9 cellular contexts compared by ENCODE assay signal in the genomic region with DNA sequence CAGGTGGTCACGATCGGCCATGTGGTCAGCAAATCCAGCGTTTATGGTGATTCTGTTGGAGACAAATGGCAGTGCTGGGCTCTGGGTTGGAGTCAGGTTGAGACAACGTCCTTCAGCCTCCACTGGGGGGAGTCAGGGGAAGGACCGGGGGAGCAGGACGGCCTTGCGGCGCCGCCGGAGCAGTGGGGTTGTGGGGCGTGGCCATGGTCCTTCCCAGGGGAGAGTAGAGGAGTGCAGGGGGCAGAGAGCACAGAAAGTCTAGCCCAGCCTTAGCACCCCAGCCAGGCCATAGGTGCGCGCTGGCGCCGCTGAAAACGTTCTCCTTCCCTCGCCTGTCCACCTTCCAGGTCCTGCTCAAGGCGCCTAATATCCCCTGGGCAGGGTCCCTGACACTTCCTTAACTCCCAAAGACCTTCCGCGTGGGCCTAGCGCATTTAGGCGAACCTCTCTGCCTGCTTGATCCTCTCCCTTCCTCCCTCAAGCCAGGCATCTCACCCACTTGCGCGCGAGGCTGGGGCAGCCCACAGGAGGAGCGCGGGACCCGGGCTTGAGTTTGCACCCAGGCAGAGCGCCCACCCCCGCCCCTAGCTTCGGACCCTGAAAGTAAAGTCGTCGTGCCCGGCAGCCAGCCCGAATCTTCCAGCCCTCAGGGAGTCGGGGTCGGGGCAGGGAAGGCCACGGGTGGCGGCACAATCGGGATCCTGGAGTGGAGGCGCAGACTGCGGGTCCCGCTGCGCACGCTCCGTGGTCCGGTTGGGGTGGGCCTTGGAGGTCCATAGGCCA. TPM values are rescaled to one million over a fixed set of nuclear protein-coding genes. Genes with fewer than 3 reads are reported as not detected.
A peak's percentile ranks its signal among the peaks of the same experiment; 100 is the strongest.
DNase-seq lines count a peak whose midpoint lies in the region; ATAC-seq and TF ChIP-seq lines count a peak whose summit lies in the region.
"Had no signal": no experiment of that assay in that cellular context is flagged by ENCODE, and none has a peak within 500 bp of the region (broad histone marks: within the 10 kb centered on the region; RNA-seq: fewer than 3 reads in every experiment).

No MANE protein-coding gene starts in this region.

- no peak overlapping the region for H3K27ac Mint-ChIP-seq in CD4-positive, alpha-beta T cell
- no peak overlapping the region for H3K27ac Mint-ChIP-seq in immature natural killer cell

- H3K9me3 Mint-ChIP-seq in CD4-positive, alpha-beta T cell = no peaks in the 10 kb centered on the region
- peaks cover 0 to 2% (median 0%) of the 10 kb centered on the region in 6 donors for H3K9me3 Mint-ChIP-seq in immature natural killer cell

- no peak for TF ChIP-seq CTCF in CD4-positive, alpha-beta T cell (IDR thresholded peaks at IDR 0.05)
- peak; percentile 22 for TF ChIP-seq CTCF in astrocyte of the spinal cord (IDR thresholded peaks at IDR 0.05; ENCODE audit: low read depth, low read length)

- CTCF ChIA-PET in CD4-positive, alpha-beta T cell (lab: Charles Lee) = no interaction called here

- peaks cover 49% of the 10 kb centered on the region for H3K27me3 Mint-ChIP-seq in CD4-positive, alpha-beta T cell
- peaks cover 2 to 15% (median 13%) of the 10 kb centered on the region in 3 donors for H3K27me3 Mint-ChIP-seq in immature natural killer cell (ENCODE audit: low read depth in 3 of 3)

- H3K4me1 Mint-ChIP-seq in CD4-positive, alpha-beta T cell (ENCODE audit: low read depth) = peaks cover 4% of the 10 kb centered on the region
- peaks cover 0 to 3% of the 10 kb centered on the region in 2 donors for H3K4me1 Mint-ChIP-seq in immature natural killer cell

- H3K4me3 ChIP-seq in astrocyte of the spinal cord (ENCODE audit: low read depth, low read length) = no peak overlapping the region

- POLR2A ChIA-PET in CD4-positive, alpha-beta T cell (lab: Charles Lee) = no interaction called here

- peak overlapping the region; percentile 30 for H3K4me3 Mint-ChIP-seq in CD4-positive, alpha-beta T cell
- peak overlapping the region in 1 of 5 donors; percentile 12 for H3K4me3 Mint-ChIP-seq in immature natural killer cell

- H3K27me3 ChIP-seq in CD4-positive, alpha-beta T cell (ENCODE audit: control insufficient read depth, insufficient read depth, low read length) = peaks cover 59% of the 10 kb centered on the region

- no peak for ATAC-seq in CD4-positive, alpha-beta T cell (ENCODE audit: poor library complexity)

- H3K36me3 Mint-ChIP-seq in CD4-positive, alpha-beta T cell (ENCODE audit: low read depth) = no peaks in the 10 kb centered on the region
- no peaks in the 10 kb centered on the region for H3K36me3 Mint-ChIP-seq in immature natural killer cell

- peaks cover under 1% of the 10 kb centered on the region for H3K9me3 ChIP-seq in CD4-positive, alpha-beta T cell (ENCODE audit: control insufficient read depth, low read length)

- in situ Hi-C loops in astrocyte of the spinal cord (cut with HindIII; ENCODE audit: low sequenced_read_pairs) = no loop called here

- H3K27ac ChIP-seq in CD4-positive, alpha-beta T cell (ENCODE audit: low read depth, low read length) = no peak overlapping the region
- H3K27ac ChIP-seq: esophagus squamous epithelium had no signal

- intact Hi-C loops in CD4-positive, alpha-beta T cell (cut with DNase I, micrococcal nuclease) = loop anchor here (5.0 kb wide), 3 partner anchors 58 to 572 kb away; no protein-coding TSS in a partner anchor

- peak in 1 of 10 experiments; percentile 3 for DNase-seq in CD4-positive, alpha-beta T cell
- DNase-seq in HuH-7.5 (ENCODE audit: low spot score) (peak; percentile 67), astrocyte of the spinal cord (ENCODE audit: low read depth, low spot score) (no peak), lung microvascular endothelial cell (ENCODE audit: low read depth in 2 of 2) (peak; percentile 26 to 41), pons (ENCODE audit: low spot score) (no peak), immature natural killer cell (no peak), middle frontal gyrus (ENCODE audit: extremely low spot score, low spot score) (no peak), GM03348 (ENCODE audit: low spot score) (no peak)
- DNase-seq: esophagus squamous epithelium had no signal

RNA-seq across cellular contexts. Expression of gene KIF26A, which starts 3.1 kb away (rescaled TPM):
- total RNA-seq in CD4-positive, alpha-beta T cell = under 1 TPM; 0.25 to 0.31 TPM
- total RNA-seq in lung microvascular endothelial cell = 6.1 and 24.0 TPM in 2 replicates
- not detected for polyA plus RNA-seq in immature natural killer cell

RNA-seq across cellular contexts. Expression of gene ASPG, which starts 49.8 kb away (rescaled TPM):
- not detected for total RNA-seq in CD4-positive, alpha-beta T cell
- under 0.01 TPM in 1 of 2 replicates, not detected in the other for total RNA-seq in lung microvascular endothelial cell
- polyA plus RNA-seq in immature natural killer cell = not detected

Comparison
In these comparisons a context has a peak if more than half of its experiments do, and no peak if none do; other contexts are left out.
1. DNase-seq: peak in HuH-7.5 (single experiment) and lung microvascular endothelial cell (2 of 2); none in astrocyte of the spinal cord (single experiment), pons (single experiment), immature natural killer cell (0 of 3), middle frontal gyrus (single experiment) and GM03348 (single experiment).